In the genomic region with DNA sequence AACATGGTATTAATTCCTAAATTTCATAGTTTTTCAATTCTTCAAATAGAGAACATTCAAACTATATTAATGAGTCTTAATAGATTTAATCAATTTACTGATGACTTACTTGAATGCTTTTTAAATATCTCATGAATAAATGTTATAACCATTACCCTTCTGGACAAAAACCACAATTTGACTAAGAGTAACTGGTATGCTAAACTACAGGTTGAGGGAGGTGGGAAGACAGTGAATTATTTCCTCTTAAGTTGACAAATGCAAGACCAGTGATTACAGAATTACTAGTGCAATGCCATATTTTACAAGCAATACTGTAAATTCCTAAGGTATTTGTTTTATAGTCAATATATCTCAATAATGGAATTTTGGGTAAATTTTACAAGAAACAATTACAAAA, we compare ENCODE assay signal across 22 cellular contexts.
DNase-seq lines count a peak whose midpoint lies in the region; ATAC-seq and TF ChIP-seq lines count a peak whose summit lies in the region.
"Had no signal": no experiment of that assay in that cellular context is flagged by ENCODE, and none has a peak within 500 bp of the region (broad histone marks: within the 10 kb centered on the region; RNA-seq: fewer than 3 reads in every experiment).

No MANE protein-coding gene starts in this region.

- H3K4me2 ChIP-seq in OCI-LY7 (ENCODE audit: low read length), result no peak overlapping the region

- H3K9me3 ChIP-seq in stomach smooth muscle (ENCODE audit: control insufficient read depth in 2 of 2, low read length in 2 of 2) (no peaks in the 10 kb centered on the region), OCI-LY7 (ENCODE audit: low read length) (no peaks in the 10 kb centered on the region)
- H3K9me3 ChIP-seq: ascending aorta, neutrophil, psoas muscle had no signal

- peaks cover 8% of the 10 kb centered on the region for H3K4me1 ChIP-seq in stomach smooth muscle (ENCODE audit: control insufficient read depth, insufficient read depth, low read length)
- H3K4me1 ChIP-seq in OCI-LY7 (ENCODE audit: insufficient read depth, low read length, poor library complexity, severe bottlenecking), result peaks cover 8% of the 10 kb centered on the region

- ATAC-seq in sciatic nerve, result no peak
- ATAC-seq: activated naive CD4-positive, alpha-beta T cell treated with anti-CD3 and anti-CD28 coated beads, Interleukin-2, amount 50 U/mL, for 72 hours; esophagus mucosa; HCT116; stimulated activated memory B cell treated with anti-CD40 and anti-IgM and Interleukin-4, amounts not matched to agents 10 μg/mL and 1 μg/mL and 100 μg/mL, for 72 hours had no signal

- peaks cover 9% of the 10 kb centered on the region; the same call in 1 of the 2 replicates for H4K20me1 ChIP-seq in OCI-LY7 (ENCODE audit: insufficient read depth, low read length)

- peaks cover 69% of the 10 kb centered on the region for H3K79me2 ChIP-seq in OCI-LY7 (ENCODE audit: insufficient read depth, low read depth, low read length)

- DNase-seq in HCEC 1CT, result peak; percentile 45
- DNase-seq in amniotic epithelial cell (ENCODE audit: low read depth), result peak; percentile 36
- DNase-seq in fibroblast of mammary gland (ENCODE audit: low read depth), result peak; percentile 40
- no peak for DNase-seq in OCI-LY7 (ENCODE audit: low spot score)
- no peak for DNase-seq in epidermal melanocyte (ENCODE audit: insufficient read length, low spot score)
- no peak for DNase-seq in sciatic nerve (ENCODE audit: low spot score)
- DNase-seq: activated CD4-positive, alpha-beta T cell treated with anti-CD3 and anti-CD28 coated beads, Interleukin-2, amount 50 U/mL, for 48 hours; activated CD8-positive, alpha-beta memory T cell treated with anti-CD3 and anti-CD28 coated beads, Interleukin-2, amount 50 U/mL, for 4 hours; Calu3; Karpas-422; NCI-H1048; NCI-H187; psoas muscle; stimulated activated CD4-positive, alpha-beta T cell treated with anti-CD3 and anti-CD28 coated beads, Interleukin-2, amount 100 ng/mL, for 48 hours; SW 1271 had no signal

- H3K9me2 ChIP-seq in OCI-LY7 (ENCODE audit: insufficient read depth, low read length), result 0 out of 2 replicates have a peak, but pooled peaks cover 6% of the 10 kb centered on the region

- H3K9ac ChIP-seq in stomach smooth muscle (ENCODE audit: low read length in 2 of 2), result peak overlapping the region in 1 of 2 donors; percentile 0

- TF ChIP-seq CTCF in fibroblast of mammary gland (conservative IDR thresholded peaks at IDR 0.05; ENCODE audit: control insufficient read depth, insufficient read depth, low read depth, low read length) (no peak), OCI-LY7 (conservative IDR thresholded peaks at IDR 0.05; ENCODE audit: low read length) (no peak)

- H3K36me3 ChIP-seq in stomach smooth muscle (ENCODE audit: control insufficient read depth in 2 of 2, insufficient read depth in 2 of 2, low read length in 2 of 2), result no peaks in the 10 kb centered on the region
- H3K36me3 ChIP-seq in OCI-LY7 (ENCODE audit: insufficient read depth, low read length), result peaks cover 34% of the 10 kb centered on the region

- CTCF ChIA-PET in OCI-LY7 (lab: Charles Lee; ENCODE audit: unreplicated experiment), result no interaction called here

- POLR2A ChIA-PET in OCI-LY7 (lab: Charles Lee), result no interaction called here

- BruUV-seq in OCI-LY7 (replicated peaks; lab: Mats Ljungman, UMichigan), result no TSS peak

- intact Hi-C loops in OCI-LY7 (cut with micrococcal nuclease; ENCODE audit: unreplicated experiment) (no loop called here), sciatic nerve (cut with DNase I) (no loop called here)

- H3K27ac ChIP-seq in stomach smooth muscle (ENCODE audit: low read length) (peak overlapping the region; percentile 1), OCI-LY7 (ENCODE audit: low read depth, low read length, poor library complexity, severe bottlenecking) (no peak overlapping the region)
- H3K27ac ChIP-seq: ascending aorta, neutrophil had no signal

- H3K4me3 ChIP-seq in fibroblast of mammary gland (ENCODE audit: control insufficient read depth, low read depth, low read length), result no peak overlapping the region
- no peak overlapping the region for H3K4me3 ChIP-seq in stomach smooth muscle (ENCODE audit: low read length in 2 of 2)
- H3K4me3 ChIP-seq in OCI-LY7 (ENCODE audit: low read depth, low read length, poor library complexity, severe bottlenecking), result no peak overlapping the region
- H3K4me3 ChIP-seq: ascending aorta, psoas muscle had no signal

- no peaks in the 10 kb centered on the region for H3K27me3 ChIP-seq in stomach smooth muscle (ENCODE audit: control insufficient read depth in 1 of 2, insufficient read depth in 2 of 2, low read length in 2 of 2)
- H3K27me3 ChIP-seq: ascending aorta, neutrophil had no signal

- no peak overlapping the region for H2AFZ ChIP-seq in OCI-LY7 (ENCODE audit: low read length)

Comparison
In these comparisons a context has a peak if more than half of its experiments do, and no peak if none do; other contexts are left out.
1. DNase-seq: peak in HCEC 1CT (single experiment), amniotic epithelial cell (single experiment) and fibroblast of mammary gland (single experiment); none in OCI-LY7 (single experiment), epidermal melanocyte (single experiment) and sciatic nerve (single experiment).